In the genomic region with DNA sequence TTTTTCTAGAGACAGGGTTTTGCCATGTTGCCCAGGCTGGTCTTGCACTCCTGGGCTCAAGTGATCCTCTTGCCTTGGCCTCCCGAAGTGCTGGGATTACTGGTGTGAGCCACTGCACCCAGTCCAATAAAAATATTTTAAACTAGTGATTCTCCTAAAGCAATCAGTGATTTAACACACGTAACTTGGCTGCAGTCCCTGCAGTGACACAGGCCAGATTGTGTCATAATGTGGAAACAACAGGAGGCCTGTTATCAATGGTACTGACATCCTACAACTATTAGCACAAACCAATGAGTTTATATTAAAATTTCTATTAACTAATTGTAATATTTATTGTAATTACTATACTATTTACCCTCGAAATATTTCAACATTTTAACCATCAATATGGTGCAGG, we compare ENCODE assay signal across 18 cellular contexts. TPM values are rescaled to one million over a fixed set of nuclear protein-coding genes. Genes with fewer than 3 reads are reported as not detected.
DNase-seq lines count a peak whose midpoint lies in the region; ATAC-seq and TF ChIP-seq lines count a peak whose summit lies in the region.
"Had no signal": no experiment of that assay in that cellular context is flagged by ENCODE, and none has a peak within 500 bp of the region (broad histone marks: within the 10 kb centered on the region; RNA-seq: fewer than 3 reads in every experiment).

No MANE protein-coding gene starts in this region.

- intact Hi-C loops in activated B cell treated with CpG ODN at 0.5 μM for 24 hours (cut with micrococcal nuclease) = loop anchor here (5.0 to 10.0 kb wide), 9 partner anchors 213 to 1576 kb away; partner anchors contain the start of genes CHCHD6, HMCES, IFT122 and RAB7A
- intact Hi-C loops in right lobe of liver (cut with DNase I) = no loop called here
- intact Hi-C loops in tibial artery (cut with DNase I; ENCODE audit: low total_unique reads) = no loop called here

- H3K4me1 Mint-ChIP-seq in activated B cell treated with CpG ODN at 0.5 μM for 24 hours = peaks cover 39% of the 10 kb centered on the region

- peaks cover 18% of the 10 kb centered on the region for H4K20me1 ChIP-seq in DND-41 (ENCODE audit: insufficient read depth, low read length)

- ATAC-seq in DND-41 (ENCODE audit: insufficient read depth, low read depth) = no peak
- no peak for ATAC-seq in activated B cell treated with CpG ODN at 0.5 μM for 24 hours (ENCODE audit: low read depth)
- peak; percentile 11 to 43 (median 42) for ATAC-seq in right lobe of liver
- ATAC-seq: stimulated activated naive CD8-positive, alpha-beta T cell treated with anti-CD3 and anti-CD28 coated beads, Interleukin-15, Interleukin-2, amounts not matched to agents 100 U/mL and 50 U/mL, for 24 hours had no signal

- H3K27me3 ChIP-seq in ACC112 (ENCODE audit: insufficient read depth, low read length) (no peaks in the 10 kb centered on the region), DND-41 (ENCODE audit: insufficient read depth, low read length, poor library complexity) (no peaks in the 10 kb centered on the region), right lobe of liver (no peaks in the 10 kb centered on the region), tibial artery (no peaks in the 10 kb centered on the region)
- H3K27me3 ChIP-seq: BLaER1 treated with 17β-estradiol and CSF1 and Interleukin-3, amounts not matched to agents 10 nM and 100 nM had no signal

- 38% methylated on average over 3 of the region's 3 CpGs for WGBS in right lobe of liver (ENCODE audit: insufficient coverage, low coverage, low lambda C conversion rate, missing lambda C conversion rate)

- TF ChIP-seq CTCF in DND-41 (IDR thresholded peaks at IDR 0.05; ENCODE audit: borderline replicate concordance, extremely low read depth, low read length, poor library complexity, severe bottlenecking) = no peak
- TF ChIP-seq CTCF in activated B cell treated with CpG ODN at 0.5 μM for 24 hours (IDR thresholded peaks at IDR 0.05) = no peak
- no peak for TF ChIP-seq CTCF in right lobe of liver (IDR thresholded peaks at IDR 0.05)
- no peak for TF ChIP-seq CTCF in tibial artery (IDR thresholded peaks at IDR 0.05)

- no peak overlapping the region for H3K27ac Mint-ChIP-seq in activated B cell treated with CpG ODN at 0.5 μM for 24 hours

- POLR2A ChIA-PET in activated B cell treated with CpG ODN at 0.5 μM for 24 hours (lab: Charles Lee) = interaction anchor here (0.6 to 3.3 kb wide), 2 partner anchors 73 to 441 kb away, joined by 13 to 17 read pairs; partner anchors contain the start of gene RUVBL1

- peaks cover 25% of the 10 kb centered on the region for H3K4me1 ChIP-seq in ACC112 (ENCODE audit: control insufficient read depth, insufficient read depth, low read length, unreplicated experiment)
- peaks cover 38% of the 10 kb centered on the region for H3K4me1 ChIP-seq in DND-41 (ENCODE audit: insufficient read depth, low read length)
- H3K4me1 ChIP-seq in right lobe of liver = peaks cover 0 to 38% (median 14%) of the 10 kb centered on the region in 4 donors
- H3K4me1 ChIP-seq in tibial artery = peaks cover 0 to 35% (median 26%) of the 10 kb centered on the region in 4 donors

- no peak overlapping the region for H3K9ac ChIP-seq in DND-41 (ENCODE audit: low read depth, low read length)

- H3K9me3 Mint-ChIP-seq in activated B cell treated with CpG ODN at 0.5 μM for 24 hours = no peaks in the 10 kb centered on the region
- H3K9me3 Mint-ChIP-seq: H9 had no signal

- TF ChIP-seq POLR2A in right lobe of liver (IDR thresholded peaks at IDR 0.05) = no peak

- H3K27ac ChIP-seq in ACC112 (ENCODE audit: low read depth, low read length) = peak overlapping the region; percentile 32
- H3K27ac ChIP-seq in DND-41 (ENCODE audit: low read length) = no peak overlapping the region
- peak overlapping the region; percentile 63 to 79 (median 77) for H3K27ac ChIP-seq in right lobe of liver
- no peak overlapping the region for H3K27ac ChIP-seq in tibial artery
- H3K27ac ChIP-seq: SK-N-MC had no signal

- H3K36me3 ChIP-seq in ACC112 (ENCODE audit: insufficient read depth, low read length) (peaks cover 15% of the 10 kb centered on the region), DND-41 (ENCODE audit: insufficient read depth, low read length) (peaks cover 27% of the 10 kb centered on the region), right lobe of liver (peaks cover 0 to 11% (median 5%) of the 10 kb centered on the region in 4 donors), tibial artery (peaks cover 6 to 8% (median 6%) of the 10 kb centered on the region in 3 donors)

- peaks cover 29% of the 10 kb centered on the region for H3K36me3 Mint-ChIP-seq in activated B cell treated with CpG ODN at 0.5 μM for 24 hours (ENCODE audit: low read depth)

- H3K4me3 Mint-ChIP-seq in activated B cell treated with CpG ODN at 0.5 μM for 24 hours = peak overlapping the region; percentile 89

- CTCF ChIA-PET in activated B cell treated with CpG ODN at 0.5 μM for 24 hours (lab: Charles Lee) = no interaction called here

- H2AFZ ChIP-seq in ACC112 (ENCODE audit: low read length, unreplicated experiment) (no peak overlapping the region), DND-41 (ENCODE audit: low read depth, low read length) (no peak overlapping the region)

- peaks cover 5% of the 10 kb centered on the region for H3K27me3 Mint-ChIP-seq in activated B cell treated with CpG ODN at 0.5 μM for 24 hours

- DNase-seq in DND-41 (no peak), activated B cell treated with CpG ODN at 0.5 μM for 24 hours (no peak), right lobe of liver (peak; percentile 63 to 79 (median 74)), DMS79 (lab: John Stamatoyannopoulos, UW) (no peak), SIG-M5 treated with dmso at 0.1 percent for 504 hours (lab: John Stamatoyannopoulos, UW; ENCODE audit: unreplicated experiment) (no peak), tibial artery (no peak)
- DNase-seq in stimulated activated naive CD4-positive, alpha-beta T cell (lab: John Stamatoyannopoulos, UW) = no peak
- DNase-seq: activated CD8-positive, alpha-beta memory T cell treated with anti-CD3 and anti-CD28 coated beads for 24 hours; foreskin melanocyte; H9; KBM-7; NCI-H1417; NCI-H226; occipital lobe; stimulated activated naive CD8-positive, alpha-beta T cell treated with anti-CD3 and anti-CD28 coated beads, Interleukin-15, Interleukin-2, amounts not matched to agents 100 U/mL and 50 U/mL, for 24 hours had no signal

- H3K9me3 ChIP-seq in DND-41 (ENCODE audit: insufficient read depth, low read length, severe bottlenecking) (no peaks in the 10 kb centered on the region), right lobe of liver (no peaks in the 10 kb centered on the region), tibial artery (no peaks in the 10 kb centered on the region)
- H3K9me3 ChIP-seq: BLaER1 treated with 17β-estradiol and CSF1 and Interleukin-3, amounts not matched to agents 10 nM and 100 nM had no signal

- H3K79me2 ChIP-seq in ACC112 (ENCODE audit: control insufficient read depth, insufficient read depth, low read length, unreplicated experiment) = peaks cover 44% of the 10 kb centered on the region
- H3K79me2 ChIP-seq in DND-41 (ENCODE audit: insufficient read depth, low read length) = peaks cover 45% of the 10 kb centered on the region

- peak overlapping the region; percentile 100 for H3K4me3 ChIP-seq in ACC112 (ENCODE audit: low read depth, low read length)
- H3K4me3 ChIP-seq in DND-41 (ENCODE audit: low read depth in 1 of 2, low read length in 2 of 2) = no peak overlapping the region
- H3K4me3 ChIP-seq in right lobe of liver = no peak overlapping the region
- no peak overlapping the region for H3K4me3 ChIP-seq in tibial artery

- H3K4me2 ChIP-seq in DND-41 (ENCODE audit: insufficient read depth, low read length) = peak overlapping the region; percentile 81; the same call in 1 of the 2 replicates

RNA-seq across cellular contexts. Expression of gene SEC61A1, which starts 1.6 kb away (rescaled TPM):
- 83.2 and 84.0 TPM in 2 replicates for total RNA-seq in activated B cell treated with CpG ODN at 0.5 μM for 24 hours
- 100 to 1,000 TPM; 120 to 187 (median 151) TPM for total RNA-seq in right lobe of liver

Comparison
In these comparisons a context has a peak if more than half of its experiments do, and no peak if none do; other contexts are left out.
1. H3K27ac ChIP-seq: peak in ACC112 (single experiment) and right lobe of liver (3 of 3); none in DND-41 (single experiment) and tibial artery (0 of 2).
2. ATAC-seq: peak in right lobe of liver (4 of 4); none in DND-41 (single experiment) and activated B cell treated with CpG ODN at 0.5 μM for 24 hours (single experiment).
3. DNase-seq: peak in right lobe of liver (3 of 3); none in DND-41 (single experiment), activated B cell treated with CpG ODN at 0.5 μM for 24 hours (single experiment), stimulated activated naive CD4-positive, alpha-beta T cell (0 of 6), DMS79 (single experiment), SIG-M5 treated with dmso at 0.1 percent for 504 hours (single experiment) and tibial artery (0 of 2).